21 cellular contexts compared by ENCODE assay signal in genomic region chr9:98533866-98534265, GRCh38.
DNase-seq lines count a peak whose midpoint lies in the region; ATAC-seq and TF ChIP-seq lines count a peak whose summit lies in the region.
"Had no signal": no experiment of that assay in that cellular context is flagged by ENCODE, and none has a peak within 500 bp of the region (broad histone marks: within the 10 kb centered on the region; RNA-seq: fewer than 3 reads in every experiment).

No MANE protein-coding gene starts in this region.

- intact Hi-C loops in esophagus muscularis mucosa (cut with DNase I) = no loop called here
- intact Hi-C loops in vagina (cut with DNase I) = no loop called here
- intact Hi-C loops in ascending aorta (cut with DNase I) = no loop called here

- no peak for ATAC-seq in activated CD8-positive, alpha-beta T cell treated with anti-CD3 and anti-CD28 coated beads, Interleukin-2, amount 10 ng/mL, durations not matched to agents 7 days and 5 days
- ATAC-seq: GM12878 had no signal

- no peak for TF ChIP-seq POLR2A in esophagus muscularis mucosa (IDR thresholded peaks at IDR 0.05; ENCODE audit: low read depth)
- TF ChIP-seq POLR2A in vagina (IDR thresholded peaks at IDR 0.05) = no peak

- H3K79me2 ChIP-seq in Karpas-422 (ENCODE audit: low read length) = no peaks in the 10 kb centered on the region

- no peaks in the 10 kb centered on the region for H3K36me3 Mint-ChIP-seq in activated CD8-positive, alpha-beta T cell treated with anti-CD3 and anti-CD28 coated beads, Interleukin-2, amount 10 ng/mL, durations not matched to agents 7 days and 5 days (ENCODE audit: low read depth)
- H3K36me3 Mint-ChIP-seq: CD14-positive monocyte; CD4-positive, alpha-beta memory T cell; CD8-positive, alpha-beta memory T cell had no signal

- no peaks in the 10 kb centered on the region for H3K36me3 ChIP-seq in Karpas-422 (ENCODE audit: insufficient read depth, low read length)
- no peaks in the 10 kb centered on the region for H3K36me3 ChIP-seq in esophagus muscularis mucosa
- H3K36me3 ChIP-seq in vagina = no peaks in the 10 kb centered on the region
- H3K36me3 ChIP-seq in ascending aorta = no peaks in the 10 kb centered on the region
- H3K36me3 ChIP-seq: BE2C, BLaER1 had no signal

- H3K4me1 Mint-ChIP-seq in activated CD8-positive, alpha-beta T cell treated with anti-CD3 and anti-CD28 coated beads, Interleukin-2, amount 10 ng/mL, durations not matched to agents 7 days and 5 days (ENCODE audit: low read depth) = no peaks in the 10 kb centered on the region
- H3K4me1 Mint-ChIP-seq: CD4-positive, alpha-beta memory T cell; CD4-positive, CD25-positive, alpha-beta regulatory T cell; CD8-positive, alpha-beta memory T cell had no signal

- no peak overlapping the region for H3K27ac Mint-ChIP-seq in activated CD8-positive, alpha-beta T cell treated with anti-CD3 and anti-CD28 coated beads, Interleukin-2, amount 10 ng/mL, durations not matched to agents 7 days and 5 days
- H3K27ac Mint-ChIP-seq: CD4-positive, CD25-positive, alpha-beta regulatory T cell had no signal

- H3K4me2 ChIP-seq in Karpas-422 (ENCODE audit: low read depth, low read length, poor library complexity, severe bottlenecking) = no peak overlapping the region
- H3K4me2 ChIP-seq: BLaER1 had no signal

- H3K27me3 ChIP-seq in Karpas-422 (ENCODE audit: low read length) (no peaks in the 10 kb centered on the region), esophagus muscularis mucosa (peaks cover 0 to 26% (median 0%) of the 10 kb centered on the region in 4 donors), vagina (no peaks in the 10 kb centered on the region), ascending aorta (no peaks in the 10 kb centered on the region)
- H3K27me3 ChIP-seq: BE2C, BLaER1 had no signal

- H3K9ac ChIP-seq in Karpas-422 (ENCODE audit: low read length) = no peak overlapping the region
- H3K9ac ChIP-seq: BLaER1 had no signal

- 60% methylated on average over 4 of the region's 4 CpGs for WGBS in esophagus muscularis mucosa

- no peak for TF ChIP-seq CTCF in esophagus muscularis mucosa (IDR thresholded peaks at IDR 0.05)
- TF ChIP-seq CTCF in vagina (IDR thresholded peaks at IDR 0.05) = no peak
- no peak for TF ChIP-seq CTCF in ascending aorta (IDR thresholded peaks at IDR 0.05)

- no peak for TF ChIP-seq EP300 in esophagus muscularis mucosa (IDR thresholded peaks at IDR 0.05)

- H3K4me3 Mint-ChIP-seq in activated CD8-positive, alpha-beta T cell treated with anti-CD3 and anti-CD28 coated beads, Interleukin-2, amount 10 ng/mL, durations not matched to agents 7 days and 5 days = no peak overlapping the region
- H3K4me3 Mint-ChIP-seq: CD14-positive monocyte; CD4-positive, alpha-beta memory T cell; CD4-positive, CD25-positive, alpha-beta regulatory T cell; CD8-positive, alpha-beta memory T cell had no signal

- peaks cover 2% of the 10 kb centered on the region for H3K27me3 Mint-ChIP-seq in activated CD8-positive, alpha-beta T cell treated with anti-CD3 and anti-CD28 coated beads, Interleukin-2, amount 10 ng/mL, durations not matched to agents 7 days and 5 days (ENCODE audit: low read depth)

- CTCF ChIA-PET in activated CD8-positive, alpha-beta T cell treated with anti-CD3 and anti-CD28 coated beads, Interleukin-2, amount 10 ng/mL, durations not matched to agents 7 days and 5 days (lab: Charles Lee) = no interaction called here

- H3K9me2 ChIP-seq in Karpas-422 (replicated peaks; ENCODE audit: insufficient read depth, low read length) = no peaks in the 10 kb centered on the region

- H3K4me1 ChIP-seq in Karpas-422 (ENCODE audit: low read length) = no peaks in the 10 kb centered on the region
- no peaks in the 10 kb centered on the region for H3K4me1 ChIP-seq in esophagus muscularis mucosa
- no peaks in the 10 kb centered on the region for H3K4me1 ChIP-seq in vagina
- H3K4me1 ChIP-seq in ascending aorta = no peaks in the 10 kb centered on the region
- H3K4me1 ChIP-seq: BE2C had no signal

- peak; percentile 38 for DNase-seq in Karpas-422
- DNase-seq in esophagus muscularis mucosa (ENCODE audit: extremely low spot score) = peak; percentile 85
- peak; percentile 44 to 82 for DNase-seq in vagina (ENCODE audit: extremely low spot score in 2 of 2)
- no peak for DNase-seq in ascending aorta (ENCODE audit: low spot score in 2 of 2)
- DNase-seq in activated CD8-positive, alpha-beta T cell treated with anti-CD3 and anti-CD28 coated beads, Interleukin-2, amount 10 ng/mL, durations not matched to agents 7 days and 5 days = no peak
- DNase-seq: 8988T; ACHN; BE2C; CD4-positive, alpha-beta memory T cell; CD4-positive, CD25-positive, alpha-beta regulatory T cell; CD8-positive, alpha-beta memory T cell; COR-L47; DMS 273 treated with DMSO at 0.1 percent for 48 hours; DMS153; DMS53; DMS79; DND-41; GDM1 had no signal

- H3K4me3 ChIP-seq in Karpas-422 (ENCODE audit: low read length) (no peak overlapping the region), esophagus muscularis mucosa (no peak overlapping the region), vagina (no peak overlapping the region), ascending aorta (no peak overlapping the region)
- H3K4me3 ChIP-seq: BLaER1, GM12878 had no signal

- no peaks in the 10 kb centered on the region for H3K9me3 Mint-ChIP-seq in activated CD8-positive, alpha-beta T cell treated with anti-CD3 and anti-CD28 coated beads, Interleukin-2, amount 10 ng/mL, durations not matched to agents 7 days and 5 days (ENCODE audit: insufficient read depth)
- H3K9me3 Mint-ChIP-seq: CD4-positive, alpha-beta memory T cell; CD4-positive, CD25-positive, alpha-beta regulatory T cell had no signal

- POLR2A ChIA-PET in activated CD8-positive, alpha-beta T cell treated with anti-CD3 and anti-CD28 coated beads, Interleukin-2, amount 10 ng/mL, durations not matched to agents 7 days and 5 days (lab: Charles Lee) = no interaction called here

- H2AFZ ChIP-seq in Karpas-422 (ENCODE audit: low read length) = no peak overlapping the region

- H3K27ac ChIP-seq in Karpas-422 (ENCODE audit: low read length) (no peak overlapping the region), esophagus muscularis mucosa (replicated peaks in 1 of 4) (no peak overlapping the region), vagina (no peak overlapping the region), ascending aorta (no peak overlapping the region)
- H3K27ac ChIP-seq: BLaER1 had no signal

- no peaks in the 10 kb centered on the region for H4K20me1 ChIP-seq in Karpas-422 (ENCODE audit: insufficient read depth, low read depth, low read length)
- H4K20me1 ChIP-seq: BLaER1 had no signal

- H3K9me3 ChIP-seq in Karpas-422 (ENCODE audit: low read length) (no peaks in the 10 kb centered on the region), esophagus muscularis mucosa (peaks cover 0 to 11% (median 0%) of the 10 kb centered on the region in 4 donors), vagina (no peaks in the 10 kb centered on the region), ascending aorta (no peaks in the 10 kb centered on the region)
- H3K9me3 ChIP-seq: BE2C, BLaER1 had no signal

Comparison
In these comparisons a context has a peak if more than half of its experiments do, and no peak if none do; other contexts are left out.
1. DNase-seq: peak in Karpas-422 (single experiment), esophagus muscularis mucosa (single experiment) and vagina (2 of 2); none in ascending aorta (0 of 2) and activated CD8-positive, alpha-beta T cell treated with anti-CD3 and anti-CD28 coated beads, Interleukin-2, amount 10 ng/mL, durations not matched to agents 7 days and 5 days (single experiment).